ENCODE assay signal across 8 cellular contexts in the genomic region with DNA sequence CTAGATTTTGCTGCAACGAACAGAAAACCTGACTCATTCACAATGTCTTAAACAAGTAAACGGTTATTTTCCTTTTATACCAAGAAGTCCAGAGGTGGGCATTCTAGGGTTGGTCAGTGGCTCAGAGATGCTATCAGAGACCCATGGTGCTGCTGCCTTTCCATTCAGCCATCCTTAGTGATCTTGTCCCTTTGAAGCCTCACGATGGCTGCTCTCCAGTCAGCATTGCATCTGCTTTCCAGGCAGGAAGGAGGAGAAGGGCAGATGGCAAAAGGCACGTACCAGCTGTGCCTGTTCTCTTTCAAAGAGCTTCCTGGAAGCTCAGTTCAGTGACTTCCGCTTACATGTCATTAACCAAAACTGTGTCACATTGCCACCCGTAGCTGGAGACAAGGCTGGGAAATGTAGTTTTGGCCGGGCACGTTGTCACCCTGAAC. TPM values are rescaled to one million over a fixed set of nuclear protein-coding genes. Genes with fewer than 3 reads are reported as not detected.
DNase-seq lines count a peak whose midpoint lies in the region; ATAC-seq lines count a peak whose summit lies in the region.

No MANE protein-coding gene starts in this region.

- no peaks in the 10 kb centered on the region for H3K27me3 Mint-ChIP-seq in activated naive CD8-positive, alpha-beta T cell treated with anti-CD3 and anti-CD28 coated beads for 36 hours
- H3K27me3 Mint-ChIP-seq in stimulated activated naive CD8-positive, alpha-beta T cell treated with anti-CD3 and anti-CD28 coated beads, Interleukin-15, Interleukin-2, amounts not matched to agents 100 ng/mL and 50 ng/mL, for 24 hours = no peaks in the 10 kb centered on the region

- H3K27ac Mint-ChIP-seq in activated naive CD8-positive, alpha-beta T cell treated with anti-CD3 and anti-CD28 coated beads for 36 hours = peak overlapping the region; percentile 97
- H3K27ac Mint-ChIP-seq in stimulated activated naive CD8-positive, alpha-beta T cell treated with anti-CD3 and anti-CD28 coated beads, Interleukin-15, Interleukin-2, amounts not matched to agents 100 ng/mL and 50 ng/mL, for 24 hours = peak overlapping the region; percentile 92

- peak overlapping the region; percentile 84 for H3K4me3 Mint-ChIP-seq in activated naive CD8-positive, alpha-beta T cell treated with anti-CD3 and anti-CD28 coated beads for 36 hours
- peak overlapping the region; percentile 80 for H3K4me3 Mint-ChIP-seq in stimulated activated naive CD8-positive, alpha-beta T cell treated with anti-CD3 and anti-CD28 coated beads, Interleukin-15, Interleukin-2, amounts not matched to agents 100 ng/mL and 50 ng/mL, for 24 hours

- DNase-seq in AG08395 (ENCODE audit: low spot score) (peak; percentile 31), RPMI7951 (ENCODE audit: low read depth) (peak; percentile 74), midbrain (lab: John Stamatoyannopoulos, UW) (peak; percentile 67), NCI-H2196 (lab: John Stamatoyannopoulos, UW; ENCODE audit: unreplicated experiment) (no peak)
- DNase-seq in activated naive CD8-positive, alpha-beta T cell treated with anti-CD3 and anti-CD28 coated beads for 36 hours = peak; percentile 26

- H3K4me1 Mint-ChIP-seq in activated naive CD8-positive, alpha-beta T cell treated with anti-CD3 and anti-CD28 coated beads for 36 hours = peaks cover 23% of the 10 kb centered on the region
- peaks cover 43% of the 10 kb centered on the region for H3K4me1 Mint-ChIP-seq in stimulated activated naive CD8-positive, alpha-beta T cell treated with anti-CD3 and anti-CD28 coated beads, Interleukin-15, Interleukin-2, amounts not matched to agents 100 ng/mL and 50 ng/mL, for 24 hours (ENCODE audit: low read depth)

- peaks cover 5% of the 10 kb centered on the region for H3K36me3 Mint-ChIP-seq in activated naive CD8-positive, alpha-beta T cell treated with anti-CD3 and anti-CD28 coated beads for 36 hours
- no peaks in the 10 kb centered on the region for H3K36me3 Mint-ChIP-seq in stimulated activated naive CD8-positive, alpha-beta T cell treated with anti-CD3 and anti-CD28 coated beads, Interleukin-15, Interleukin-2, amounts not matched to agents 100 ng/mL and 50 ng/mL, for 24 hours (ENCODE audit: low read depth)

- no peaks in the 10 kb centered on the region for H3K9me3 Mint-ChIP-seq in activated naive CD8-positive, alpha-beta T cell treated with anti-CD3 and anti-CD28 coated beads for 36 hours
- no peaks in the 10 kb centered on the region for H3K9me3 Mint-ChIP-seq in stimulated activated naive CD8-positive, alpha-beta T cell treated with anti-CD3 and anti-CD28 coated beads, Interleukin-15, Interleukin-2, amounts not matched to agents 100 ng/mL and 50 ng/mL, for 24 hours

- peak; percentile 88 for ATAC-seq in GM18873 (IDR thresholded peaks at IDR 0.05; ENCODE audit: low FRiP score, unreplicated experiment)
- peak; percentile 88 for ATAC-seq in HG03108 (IDR thresholded peaks at IDR 0.05; ENCODE audit: unreplicated experiment)

RNA-seq across cellular contexts. Expression of gene WDFY2, which starts 30.1 kb away (rescaled TPM):
- total RNA-seq in RPMI7951 (2014; rRNA removed; shearing (Covaris generic)) = 3.4 and 3.8 TPM in 2 replicates
- total RNA-seq in activated naive CD8-positive, alpha-beta T cell treated with anti-CD3 and anti-CD28 coated beads for 36 hours = 1 to 10 TPM; 6.0 to 7.9 TPM
